13 cellular contexts compared by ENCODE assay signal in genomic region chr18:8673276-8674209, GRCh38. TPM values are rescaled to one million over a fixed set of nuclear protein-coding genes. Genes with fewer than 3 reads are reported as not detected.
A peak's percentile ranks its signal among the peaks of the same experiment; 100 is the strongest.
DNase-seq lines count a peak whose midpoint lies in the region; ATAC-seq and TF ChIP-seq lines count a peak whose summit lies in the region.
"Had no signal": no experiment of that assay in that cellular context is flagged by ENCODE, and none has a peak within 500 bp of the region (broad histone marks: within the 10 kb centered on the region; RNA-seq: fewer than 3 reads in every experiment).

No MANE protein-coding gene starts in this region.

- no peak for TF ChIP-seq CTCF in glutamatergic neuron (IDR thresholded peaks at IDR 0.05; ENCODE audit: partially characterized antibody, unreplicated experiment)

- peaks cover 4% of the 10 kb centered on the region for H3K36me3 Mint-ChIP-seq in glutamatergic neuron (ENCODE audit: unreplicated experiment)

- DNase-seq in glutamatergic neuron (no peak), glomerular visceral epithelial cell (ENCODE audit: extremely low spot score) (no peak), hippocampal formation (lab: John Stamatoyannopoulos, UW) (no peak), cortex of kidney (lab: John Stamatoyannopoulos, UW) (no peak)
- DNase-seq in stimulated activated CD4-positive, alpha-beta T cell treated with anti-CD3 and anti-CD28 coated beads, Interleukin-2, amount 100 ng/mL, for 24 hours, result no peak
- DNase-seq: activated effector memory CD4-positive, alpha-beta T cell treated with Interleukin-2 at 50 U/mL for 16 hours; DMS79 treated with DMSO at 0.1 percent for 48 hours; NCI-H2081 treated with DMSO at 0.1 percent for 48 hours; right cardiac atrium; T-helper 2 cell had no signal

- peaks cover 3% of the 10 kb centered on the region for H3K9me3 Mint-ChIP-seq in glutamatergic neuron (ENCODE audit: unreplicated experiment)

- no peak overlapping the region for H3K4me3 Mint-ChIP-seq in glutamatergic neuron (ENCODE audit: unreplicated experiment)

- H3K27ac Mint-ChIP-seq in glutamatergic neuron (ENCODE audit: unreplicated experiment), result peak overlapping the region; percentile 8

- peak; percentile 93 for ATAC-seq in GM18907 (IDR thresholded peaks at IDR 0.05; ENCODE audit: unreplicated experiment)
- ATAC-seq in GM21786 (IDR thresholded peaks at IDR 0.05; ENCODE audit: unreplicated experiment), result peak; percentile 81
- peak; percentile 90 for ATAC-seq in HG03442 (IDR thresholded peaks at IDR 0.05; ENCODE audit: unreplicated experiment)
- ATAC-seq: right cardiac atrium had no signal

- H3K27me3 Mint-ChIP-seq in glutamatergic neuron (ENCODE audit: unreplicated experiment), result no peaks in the 10 kb centered on the region

- peaks cover 8% of the 10 kb centered on the region for H3K4me1 Mint-ChIP-seq in glutamatergic neuron (ENCODE audit: low read depth, unreplicated experiment)

RNA-seq across cellular contexts. Expression of gene MTCL1, which starts 31.8 kb away (rescaled TPM):
- total RNA-seq in glutamatergic neuron (ENCODE audit: unreplicated experiment), result 100 TPM
